ENCODE assay signal across 16 cellular contexts in genomic region chr22:19058713-19059451, GRCh38.
A peak's percentile ranks its signal among the peaks of the same experiment; 100 is the strongest.
DNase-seq lines count a peak whose midpoint lies in the region; TF ChIP-seq lines count a peak whose summit lies in the region.
"Had no signal": no experiment of that assay in that cellular context is flagged by ENCODE, and none has a peak within 500 bp of the region (broad histone marks: within the 10 kb centered on the region; RNA-seq: fewer than 3 reads in every experiment).

No MANE protein-coding gene starts in this region.

- no peaks in the 10 kb centered on the region for H3K9me3 ChIP-seq in neuronal stem cell (replicated peaks in 1 of 2; ENCODE audit: control insufficient read depth in 2 of 2, insufficient read depth in 1 of 2, low read depth in 1 of 2, low read length in 2 of 2)
- H3K9me3 ChIP-seq: Caco-2 had no signal

- H3K4me1 Mint-ChIP-seq in brain, result peaks cover 5% of the 10 kb centered on the region

- peaks cover 0 to 3% of the 10 kb centered on the region in 2 donors for H3K4me1 ChIP-seq in neuronal stem cell (ENCODE audit: control insufficient read depth in 2 of 2, insufficient read depth in 1 of 2, low read depth in 1 of 2, low read length in 2 of 2)
- H3K4me1 ChIP-seq: Caco-2 had no signal

- H3K4me3 ChIP-seq in H7 (ENCODE audit: insufficient read depth, low read depth, low read length) (no peak overlapping the region), neuronal stem cell (ENCODE audit: low read length in 2 of 2) (no peak overlapping the region)
- H3K4me3 ChIP-seq: smooth muscle cell had no signal

- H2BK120ac ChIP-seq in neuronal stem cell (ENCODE audit: low read depth, low read length), result no peak overlapping the region

- H3K9ac ChIP-seq in neuronal stem cell (ENCODE audit: low read depth, low read length, poor library complexity), result no peak overlapping the region

- no peak overlapping the region for H3K4ac ChIP-seq in neuronal stem cell (ENCODE audit: low read length)

- H3K27me3 ChIP-seq in H7 (ENCODE audit: control insufficient read depth, insufficient read depth, low read length) (no peaks in the 10 kb centered on the region), neuronal stem cell (ENCODE audit: control insufficient read depth in 3 of 3, insufficient read depth in 3 of 3, low read depth in 1 of 3, low read length in 3 of 3) (no peaks in the 10 kb centered on the region)

- H2AFZ ChIP-seq in neuronal stem cell (ENCODE audit: low read length), result no peak overlapping the region

- H3K4me3 Mint-ChIP-seq in brain, result no peak overlapping the region

- no peak for TF ChIP-seq CTCF in brain (conservative IDR thresholded peaks at IDR 0.05)

- peaks cover 66% of the 10 kb centered on the region for H3K36me3 Mint-ChIP-seq in brain

- H3K27ac Mint-ChIP-seq in brain, result peak overlapping the region in 3 of 5 experiments; percentile 15 to 59 (median 35)

- H3K27ac ChIP-seq in neuronal stem cell (replicated peaks; ENCODE audit: low read length), result no peak overlapping the region

- no peaks in the 10 kb centered on the region for H3K9me3 Mint-ChIP-seq in brain
- H3K9me3 Mint-ChIP-seq: naive B cell had no signal

- no peak overlapping the region for H4K91ac ChIP-seq in neuronal stem cell (ENCODE audit: low read depth, low read length, poor library complexity)

- no peak overlapping the region for H2BK15ac ChIP-seq in neuronal stem cell (ENCODE audit: low read length)

- no peak overlapping the region for H2BK5ac ChIP-seq in neuronal stem cell (ENCODE audit: low read length)

- H2AK5ac ChIP-seq in neuronal stem cell (ENCODE audit: low read depth, low read length), result no peak overlapping the region

- peak; percentile 37 for DNase-seq in D341Med (ENCODE audit: low spot score)
- DNase-seq in H7, result peak; percentile 55
- DNase-seq in neuronal stem cell (ENCODE audit: low spot score), result no peak
- DNase-seq in DMS153 (lab: John Stamatoyannopoulos, UW), result no peak
- no peak for DNase-seq in stimulated activated CD8-positive, alpha-beta memory T cell treated with anti-CD3 and anti-CD28 coated beads, Interleukin-4, amount 100 ng/mL, for 48 hours
- no peak for DNase-seq in NCI-H526 (lab: John Stamatoyannopoulos, UW)
- DNase-seq in NK-92 (lab: John Stamatoyannopoulos, UW; ENCODE audit: unreplicated experiment), result no peak
- DNase-seq: anterior cingulate cortex; Caco-2; effector memory CD4-positive, alpha-beta T cell; left cardiac atrium; MM.1S; naive B cell; trophoblast cell had no signal

- no peak overlapping the region for H3K14ac ChIP-seq in neuronal stem cell (ENCODE audit: low read length)

- no peak overlapping the region for H2BK12ac ChIP-seq in neuronal stem cell (ENCODE audit: low read length)

- H4K8ac ChIP-seq in neuronal stem cell (ENCODE audit: low read depth, low read length), result no peak overlapping the region

- H3K79me1 ChIP-seq in neuronal stem cell (ENCODE audit: low read depth, low read length), result peaks cover 3% of the 10 kb centered on the region

- H3K36me3 ChIP-seq in H7 (replicated peaks; ENCODE audit: control insufficient read depth, insufficient read depth, low read length) (peaks cover 14% of the 10 kb centered on the region), neuronal stem cell (replicated peaks in 1 of 2; ENCODE audit: control insufficient read depth in 2 of 2, insufficient read depth in 2 of 2, low read length in 2 of 2) (peaks cover 43 to 94% of the 10 kb centered on the region in 2 donors)

- no peak overlapping the region for H3K18ac ChIP-seq in neuronal stem cell (ENCODE audit: low read length)

- no peaks in the 10 kb centered on the region for H3K27me3 Mint-ChIP-seq in brain
- H3K27me3 Mint-ChIP-seq: naive B cell had no signal

- no peak overlapping the region for H3K4me2 ChIP-seq in neuronal stem cell (ENCODE audit: insufficient read depth, low read length, poor library complexity, severe bottlenecking)
- H3K4me2 ChIP-seq: smooth muscle cell had no signal

- no CpG with 5 or more reads among the region's 16 CpGs for WGBS in neuronal stem cell (ENCODE audit: extremely low coverage in 2 of 2, insufficient read length in 2 of 2, insufficient replicate concordance in 1 of 2), 2 donors

- H3K23ac ChIP-seq in neuronal stem cell (ENCODE audit: low read depth, low read length, poor library complexity), result peak overlapping the region; percentile 83

Comparison
In these comparisons a context has a peak if more than half of its experiments do, and no peak if none do; other contexts are left out.
1. DNase-seq: peak in D341Med (single experiment) and H7 (single experiment); none in neuronal stem cell (single experiment), DMS153 (single experiment), stimulated activated CD8-positive, alpha-beta memory T cell treated with anti-CD3 and anti-CD28 coated beads, Interleukin-4, amount 100 ng/mL, for 48 hours (single experiment), NCI-H526 (0 of 2) and NK-92 (single experiment).